In genomic region chr11:92846542-92847125, GRCh38 we compare ENCODE assay signal across 12 cellular contexts.
"Had no signal": no experiment of that assay in that cellular context is flagged by ENCODE, and none has a peak within 500 bp of the region (broad histone marks: within the 10 kb centered on the region; RNA-seq: fewer than 3 reads in every experiment).

No MANE protein-coding gene starts in this region.

- FAIRE-seq: endometrium, small intestine had no signal

- H3K27ac Mint-ChIP-seq: activated T-helper 1 cell treated with anti-CD3 and anti-CD28 coated beads, Interleukin-12 subunit alpha, Interleukin-12 subunit beta, Interleukin-2, Interleukin-4 antibody, amounts not matched to agents 30 ng/mL and 10 ng/mL and 1 ng/mL, durations not matched to agents 14 hours and 24 hours and 36 hours; progenitor cell of endocrine pancreas; stimulated activated naive CD8-positive, alpha-beta T cell treated with anti-CD3 and anti-CD28 coated beads, Interleukin-15, Interleukin-2, amounts not matched to agents 100 ng/mL and 50 ng/mL, for 24 hours had no signal

- DNase-seq: activated CD4-positive, alpha-beta T cell treated with anti-CD3 and anti-CD28 coated beads, Interleukin-2, amount 50 U/mL, for 1 hour; activated CD8-positive, alpha-beta memory T cell treated with anti-CD3 and anti-CD28 coated beads for 24 hours; activated naive CD4-positive, alpha-beta T cell; aorta; small intestine; T-helper 9 cell; testis had no signal

- H3K4me3 Mint-ChIP-seq: activated T-helper 1 cell treated with anti-CD3 and anti-CD28 coated beads, Interleukin-12 subunit alpha, Interleukin-12 subunit beta, Interleukin-2, Interleukin-4 antibody, amounts not matched to agents 30 ng/mL and 10 ng/mL and 1 ng/mL, durations not matched to agents 14 hours and 24 hours and 36 hours; stimulated activated naive CD8-positive, alpha-beta T cell treated with anti-CD3 and anti-CD28 coated beads, Interleukin-15, Interleukin-2, amounts not matched to agents 100 ng/mL and 50 ng/mL, for 24 hours had no signal

- H3K9me3 ChIP-seq: right atrium auricular region, testis had no signal

- H3K9me3 Mint-ChIP-seq: activated T-helper 1 cell treated with anti-CD3 and anti-CD28 coated beads, Interleukin-12 subunit alpha, Interleukin-12 subunit beta, Interleukin-2, Interleukin-4 antibody, amounts not matched to agents 30 ng/mL and 10 ng/mL and 1 ng/mL, durations not matched to agents 14 hours and 24 hours and 36 hours; stimulated activated naive CD8-positive, alpha-beta T cell treated with anti-CD3 and anti-CD28 coated beads, Interleukin-15, Interleukin-2, amounts not matched to agents 100 ng/mL and 50 ng/mL, for 24 hours had no signal

- H3K27me3 Mint-ChIP-seq: progenitor cell of endocrine pancreas; stimulated activated naive CD8-positive, alpha-beta T cell treated with anti-CD3 and anti-CD28 coated beads, Interleukin-15, Interleukin-2, amounts not matched to agents 100 ng/mL and 50 ng/mL, for 24 hours had no signal
